Comparison of ENCODE assay signal across 22 cellular contexts in the genomic region with DNA sequence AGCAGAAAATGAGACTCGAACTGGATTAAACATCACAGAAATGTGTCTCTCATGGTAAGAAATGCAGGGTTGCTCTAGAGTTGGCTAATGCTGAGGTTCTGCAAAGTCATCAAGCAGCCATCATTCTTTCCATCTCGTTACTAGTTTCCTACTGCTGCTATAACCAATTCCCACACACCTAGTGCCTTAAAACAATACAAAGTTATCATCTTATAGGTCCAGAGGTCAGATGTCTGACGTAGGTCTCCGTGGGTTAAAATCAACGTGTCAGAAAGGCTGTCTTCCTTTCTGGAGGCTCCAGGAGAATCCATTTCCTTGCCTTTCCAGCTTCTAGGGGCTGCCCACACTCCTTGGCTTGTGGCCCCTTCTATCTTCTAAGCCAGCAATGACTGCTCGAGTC.
"Had no signal": no experiment of that assay in that cellular context is flagged by ENCODE, and none has a peak within 500 bp of the region (broad histone marks: within the 10 kb centered on the region; RNA-seq: fewer than 3 reads in every experiment).

No MANE protein-coding gene starts in this region.

- H3K4me2 ChIP-seq: hepatocyte had no signal

- FAIRE-seq: colon, endothelial cell of umbilical vein, frontal cortex, kidney had no signal

- H3K9me3 ChIP-seq: esophagus muscularis mucosa, left lung had no signal

- ATAC-seq: foreskin keratinocyte, left lung had no signal

- H2AFZ ChIP-seq: hepatocyte had no signal

- H3K27me3 ChIP-seq: dorsolateral prefrontal cortex, esophagus muscularis mucosa, foreskin keratinocyte, gastroesophageal sphincter, heart left ventricle, hepatocyte, left lung had no signal

- H3K27ac ChIP-seq: coronary artery, foreskin keratinocyte, heart left ventricle, hepatocyte, left lung, lower lobe of right lung had no signal

- H3K79me2 ChIP-seq: hepatocyte had no signal

- H3K36me3 ChIP-seq: esophagus muscularis mucosa, gastroesophageal sphincter, heart left ventricle, lower lobe of right lung had no signal

- H3K4me3 ChIP-seq: coronary artery, dorsolateral prefrontal cortex, esophagus muscularis mucosa, gastroesophageal sphincter, heart left ventricle, hepatocyte, left lung, lower lobe of right lung had no signal

- H3K4me1 ChIP-seq: foreskin keratinocyte, left lung, lower lobe of right lung had no signal

- DNase-seq: dorsolateral prefrontal cortex; effector CD4-positive, alpha-beta T cell; effector memory CD4-positive, alpha-beta T cell; foreskin keratinocyte; hypothalamus; immature natural killer cell; islet precursor cell; kidney; kidney glomerular epithelial cell; left lung; lower lobe of right lung; mesenchymal stem cell; midbrain; naive B cell had no signal
